In genomic region chr2:121284424-121285076, GRCh38 we compare ENCODE assay signal across 8 cellular contexts. TPM values are rescaled to one million over a fixed set of nuclear protein-coding genes. Genes with fewer than 3 reads are reported as not detected.
DNase-seq lines count a peak whose midpoint lies in the region; ATAC-seq and TF ChIP-seq lines count a peak whose summit lies in the region.

No MANE protein-coding gene starts in this region.

- TF ChIP-seq POLR2A in body of pancreas (IDR thresholded peaks at IDR 0.05) = no peak

- no peaks in the 10 kb centered on the region for H3K36me3 Mint-ChIP-seq in mesothelial cell of epicardium

- no peaks in the 10 kb centered on the region for H3K9me3 Mint-ChIP-seq in mesothelial cell of epicardium

- peaks cover 6% of the 10 kb centered on the region for H3K4me1 Mint-ChIP-seq in mesothelial cell of epicardium

- H3K27ac Mint-ChIP-seq in mesothelial cell of epicardium = no peak overlapping the region

- WGBS in body of pancreas, 2 donors = 5% methylated on average over 63 of the region's 68 CpGs; no CpG with 5 or more reads in 1 of the 2 donors

- peak overlapping the region; percentile 0 to 64 (median 30) for H3K27ac ChIP-seq in body of pancreas

- H3K27me3 ChIP-seq in body of pancreas = no peaks in the 10 kb centered on the region

- no peaks in the 10 kb centered on the region for H3K36me3 ChIP-seq in body of pancreas (replicated peaks in 1 of 2; ENCODE audit: insufficient read depth in 1 of 2, low read depth in 2 of 2)

- DNase-seq in D341Med (ENCODE audit: low spot score) (peak; percentile 51), body of pancreas (peak in 3 of 4 donors; percentile 23 to 41 (median 35)), mesothelial cell of epicardium (ENCODE audit: low spot score in 2 of 2, unreplicated experiment in 2 of 2) (peak in 1 of 2 experiments; percentile 44), SIG-M5 treated with dmso at 0.1 percent for 504 hours (lab: John Stamatoyannopoulos, UW; ENCODE audit: unreplicated experiment) (no peak)

- TF ChIP-seq CTCF in body of pancreas (IDR thresholded peaks at IDR 0.05) (no peak), mesothelial cell of epicardium (IDR thresholded peaks at IDR 0.05; ENCODE audit: unreplicated experiment) (no peak)

- peaks cover 46% of the 10 kb centered on the region for H3K4me1 ChIP-seq in body of pancreas

- H3K4me3 ChIP-seq in body of pancreas = peak overlapping the region; percentile 38 to 52

- ATAC-seq in HG02885 (IDR thresholded peaks at IDR 0.05; ENCODE audit: poor library complexity, unreplicated experiment) (peak; percentile 38), body of pancreas (peak; percentile 31), GM18519 (IDR thresholded peaks at IDR 0.05; ENCODE audit: low FRiP score, unreplicated experiment) (no peak), GM19452 (IDR thresholded peaks at IDR 0.05; ENCODE audit: unreplicated experiment) (no peak), HG02852 (IDR thresholded peaks at IDR 0.05; ENCODE audit: unreplicated experiment) (no peak)

- peaks cover 68% of the 10 kb centered on the region for H3K27me3 Mint-ChIP-seq in mesothelial cell of epicardium (ENCODE audit: low read depth)

- intact Hi-C loops in body of pancreas (cut with DNase I) = no loop called here

- H3K4me3 Mint-ChIP-seq in mesothelial cell of epicardium = peak overlapping the region; percentile 66

- no peaks in the 10 kb centered on the region for H3K9me3 ChIP-seq in body of pancreas

RNA-seq across cellular contexts. Expression of gene TFCP2L1, which starts 0.5 kb away (rescaled TPM):
- total RNA-seq in body of pancreas = 1 to 10 TPM; 4.6 to 8.3 TPM
- total RNA-seq in mesothelial cell of epicardium = 0.13 to 0.54 TPM (median 0.16 TPM) in 3 replicates

Comparison
In these comparisons a context has a peak if more than half of its experiments do, and no peak if none do; other contexts are left out.
1. ATAC-seq: peak in HG02885 (single experiment) and body of pancreas (single experiment); none in GM18519 (single experiment), GM19452 (single experiment) and HG02852 (single experiment).